8 cellular contexts compared by ENCODE assay signal in genomic region chr6:41071923-41072835, GRCh38. TPM values are rescaled to one million over a fixed set of nuclear protein-coding genes. Genes with fewer than 3 reads are reported as not detected.
DNase-seq lines count a peak whose midpoint lies in the region; ATAC-seq and TF ChIP-seq lines count a peak whose summit lies in the region.

A gene with protein sequence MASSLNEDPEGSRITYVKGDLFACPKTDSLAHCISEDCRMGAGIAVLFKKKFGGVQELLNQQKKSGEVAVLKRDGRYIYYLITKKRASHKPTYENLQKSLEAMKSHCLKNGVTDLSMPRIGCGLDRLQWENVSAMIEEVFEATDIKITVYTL (minus strand): TSS chr6:41072356. CDS start chr6:41071634, 722 bp downstream.

- 0% methylated on average over 63 of the region's 63 CpGs for WGBS in esophagus, 2 donors

- H3K27ac Mint-ChIP-seq in activated T-cell treated with anti-CD3 and anti-CD28 coated beads, Interleukin-2, amount 50 U/mL, for 24 hours = peak within 1 kb of the TSS; percentile 99

- no peaks in the 10 kb centered on the region for H3K27me3 Mint-ChIP-seq in activated T-cell treated with anti-CD3 and anti-CD28 coated beads, Interleukin-2, amount 50 U/mL, for 24 hours

- H3K9me3 ChIP-seq in esophagus (ENCODE audit: control insufficient read depth in 2 of 2, insufficient read depth in 1 of 2, low read depth in 1 of 2, low read length in 1 of 2) (no peaks in the 10 kb centered on the region), mucosa of stomach (ENCODE audit: control insufficient read depth, low read length) (no peaks in the 10 kb centered on the region)

- H3K27me3 ChIP-seq in esophagus (ENCODE audit: control insufficient read depth in 1 of 2, insufficient read depth in 2 of 2, low read length in 2 of 2) = no peaks in the 10 kb centered on the region
- H3K27me3 ChIP-seq in mucosa of stomach (ENCODE audit: control insufficient read depth, insufficient read depth, low read length) = no peaks in the 10 kb centered on the region

- H3K4me3 ChIP-seq in esophagus (ENCODE audit: low read depth in 1 of 2, low read length in 2 of 2) (peak within 1 kb of the TSS; percentile 82 to 91), mucosa of stomach (ENCODE audit: low read length) (peak within 1 kb of the TSS; percentile 57)

- peak within 1 kb of the TSS; percentile 95 for H3K9ac ChIP-seq in mucosa of stomach (ENCODE audit: low read length)

- peaks cover 53% of the 10 kb centered on the region for H3K4me1 Mint-ChIP-seq in activated T-cell treated with anti-CD3 and anti-CD28 coated beads, Interleukin-2, amount 50 U/mL, for 24 hours (ENCODE audit: low read depth)

- H3K4me1 ChIP-seq in esophagus (ENCODE audit: control insufficient read depth in 2 of 2, insufficient read depth in 2 of 2, low read length in 1 of 2) = no peaks in the 10 kb centered on the region
- peaks cover 15% of the 10 kb centered on the region for H3K4me1 ChIP-seq in mucosa of stomach (ENCODE audit: control insufficient read depth, insufficient read depth, low read length)

- H3K4me3 Mint-ChIP-seq in activated T-cell treated with anti-CD3 and anti-CD28 coated beads, Interleukin-2, amount 50 U/mL, for 24 hours = peak within 1 kb of the TSS; percentile 93

- H3K9me3 Mint-ChIP-seq in activated T-cell treated with anti-CD3 and anti-CD28 coated beads, Interleukin-2, amount 50 U/mL, for 24 hours = no peaks in the 10 kb centered on the region

- peak; percentile 100 for DNase-seq in DMS153 treated with DMSO at 0.1 percent for 48 hours (lab: John Stamatoyannopoulos, UW; ENCODE audit: unreplicated experiment)
- peak; percentile 99 for DNase-seq in KBM-7
- peak; percentile 100 for DNase-seq in activated T-cell treated with anti-CD3 and anti-CD28 coated beads, Interleukin-2, amount 50 U/mL, for 24 hours
- peak; percentile 100 for DNase-seq in stimulated activated CD8-positive, alpha-beta memory T cell treated with anti-CD3 and anti-CD28 coated beads, Interleukin-7, amount 100 ng/mL, for 24 hours (ENCODE audit: low read depth)

- H3K36me3 ChIP-seq in esophagus (ENCODE audit: control insufficient read depth in 2 of 2, insufficient read depth in 2 of 2, low read length in 1 of 2) = no peaks in the 10 kb centered on the region
- no peaks in the 10 kb centered on the region for H3K36me3 ChIP-seq in mucosa of stomach (ENCODE audit: control insufficient read depth, insufficient read depth, low read length)

- in situ Hi-C loops in KBM-7 (cut with MboI; ENCODE audit: low pct_unique_long_range_greater_than_20kb, low sequenced_read_pairs) = no loop called here

- peak within 1 kb of the TSS; percentile 100 for H3K27ac ChIP-seq in esophagus (ENCODE audit: low read depth in 2 of 2, low read length in 1 of 2)

- H3K36me3 Mint-ChIP-seq in activated T-cell treated with anti-CD3 and anti-CD28 coated beads, Interleukin-2, amount 50 U/mL, for 24 hours (ENCODE audit: low read depth) = peaks cover 80% of the 10 kb centered on the region

- ATAC-seq in GM21717 (IDR thresholded peaks at IDR 0.05; ENCODE audit: unreplicated experiment) = peak; percentile 66

TF ChIP-seq in PFSK-1, 5 proteins besides CTCF, POLR2A, EP300 and RAD21:
- TF ChIP-seq POLR2AphosphoS5 (IDR thresholded peaks at IDR 0.05; ENCODE audit: low read depth, low read length) = peak; percentile 92
- TF ChIP-seq SIN3A (IDR thresholded peaks at IDR 0.05; ENCODE audit: borderline replicate concordance, insufficient read depth, low read length) = peak; percentile 61; the same call in 1 of the 2 replicates
- peak in 1 of 2 experiments; percentile 20; a peak in 1 of 4 replicates for TF ChIP-seq REST (IDR thresholded peaks at IDR 0.05; ENCODE audit: insufficient read depth in 1 of 2, low read depth in 2 of 2, low read length in 2 of 2)
- TF ChIP-seq FOXP2 (optimal IDR thresholded peaks at IDR 0.05; ENCODE audit: borderline replicate concordance, extremely low read depth, extremely low read length, insufficient read depth) = no peak
- peak; percentile 84; the same call in 1 of the 2 replicates for TF ChIP-seq TAF1 (IDR thresholded peaks at IDR 0.05; ENCODE audit: borderline replicate concordance, insufficient read depth, low read length)
TF ChIP-seq in PFSK-1: peak in this region for 4.

RNA-seq across cellular contexts. Expression of the gene that starts here (rescaled TPM):
- 14.3 TPM for polyA plus RNA-seq in PFSK-1 (2012; ENCODE audit: insufficient read length, low read depth)
- polyA plus RNA-seq in esophagus = 10 to 100 TPM; 23.7 to 24.4 TPM

Comparison
In these comparisons a context has a peak if more than half of its experiments do, and no peak if none do; other contexts are left out.
1. Peak in every context shown above with its lines: DNase-seq, ATAC-seq, H3K4me3 ChIP-seq and H3K27ac ChIP-seq.